ENCODE assay signal across 8 cellular contexts in genomic region chr3:192422998-192423349, GRCh38.
DNase-seq lines count a peak whose midpoint lies in the region; ATAC-seq and TF ChIP-seq lines count a peak whose summit lies in the region.

No MANE protein-coding gene starts in this region.

- no peaks in the 10 kb centered on the region for H4K20me1 ChIP-seq in OCI-LY1 (ENCODE audit: insufficient read depth, low read length)

- H3K36me3 ChIP-seq in OCI-LY1 (ENCODE audit: insufficient read depth, low read length): no peaks in the 10 kb centered on the region

- H3K4me3 ChIP-seq in OCI-LY1 (ENCODE audit: low read depth, low read length, poor library complexity, severe bottlenecking): no peak overlapping the region
- H3K4me3 ChIP-seq in fibroblast of villous mesenchyme (ENCODE audit: low read depth, low read length): no peak overlapping the region

- no peak overlapping the region for H2AFZ ChIP-seq in OCI-LY1 (ENCODE audit: low read length)

- no peak overlapping the region for H3K27ac ChIP-seq in OCI-LY1 (ENCODE audit: low read depth, low read length, poor library complexity, severe bottlenecking)

- no peak overlapping the region for H3K9ac ChIP-seq in OCI-LY1 (ENCODE audit: low read length)

- ATAC-seq in HG02763 (IDR thresholded peaks at IDR 0.05; ENCODE audit: unreplicated experiment): no peak
- ATAC-seq in GM21447 (IDR thresholded peaks at IDR 0.05; ENCODE audit: unreplicated experiment): no peak

- no peaks in the 10 kb centered on the region for H3K9me2 ChIP-seq in OCI-LY1 (ENCODE audit: low read depth, low read length)

- TF ChIP-seq CTCF in AG09319 (IDR thresholded peaks at IDR 0.05; ENCODE audit: low read depth, low read length) (peak; percentile 18), OCI-LY1 (IDR thresholded peaks at IDR 0.05; ENCODE audit: low read length) (peak; percentile 54; the same call in 1 of the 2 replicates), fibroblast of villous mesenchyme (IDR thresholded peaks at IDR 0.05; ENCODE audit: insufficient read depth, low read depth, low read length) (peak; percentile 16)

- H3F3A ChIP-seq in OCI-LY1 (ENCODE audit: insufficient read depth, low read length): no peaks in the 10 kb centered on the region

- H3K79me2 ChIP-seq in OCI-LY1 (ENCODE audit: insufficient read depth, low read length): no peaks in the 10 kb centered on the region

- no peaks in the 10 kb centered on the region for H3K4me1 ChIP-seq in OCI-LY1 (ENCODE audit: insufficient read depth, low read length, severe bottlenecking)

- H3K4me2 ChIP-seq in OCI-LY1 (ENCODE audit: low read length): no peak overlapping the region

- no peaks in the 10 kb centered on the region for H3K9me3 ChIP-seq in OCI-LY1 (ENCODE audit: low read length)

- DNase-seq in AG09319 (ENCODE audit: extremely low read depth, low read depth) (no peak), HT-29 (ENCODE audit: low spot score) (peak; percentile 22), fibroblast of villous mesenchyme (ENCODE audit: low read depth) (no peak), HuH-7 (ENCODE audit: low spot score) (no peak)
- no peak for DNase-seq in stimulated activated naive CD4-positive, alpha-beta T cell treated with Interleukin-2 at 50 U/mL for 16 hours (lab: John Stamatoyannopoulos, UW)

- H3K27me3 ChIP-seq in OCI-LY1 (ENCODE audit: insufficient read depth, low read length): no peaks in the 10 kb centered on the region
